In genomic region chr12:78767264-78767981, GRCh38 we compare ENCODE assay signal across 3 cellular contexts.
TF ChIP-seq lines count a peak whose summit lies in the region.

No MANE protein-coding gene starts in this region.

TF ChIP-seq in liver, 16 proteins besides CTCF, POLR2A, EP300 and RAD21:
- TF ChIP-seq JUND (IDR thresholded peaks at IDR 0.05), result peak in 1 of 2 donors; percentile 23
- TF ChIP-seq REST (IDR thresholded peaks at IDR 0.05), result peak; percentile 46
- peak; percentile 16 for TF ChIP-seq MAX (IDR thresholded peaks at IDR 0.05)
- peak; percentile 15 to 91 for TF ChIP-seq RXRA (IDR thresholded peaks at IDR 0.05)
- TF ChIP-seq ATF3 (IDR thresholded peaks at IDR 0.05), result no peak
- TF ChIP-seq HNF4A (conservative IDR thresholded peaks at IDR 0.05), result peak; percentile 38 to 87
- TF ChIP-seq ZBTB33 (IDR thresholded peaks at IDR 0.05), result no peak
- TF ChIP-seq SP1 (IDR thresholded peaks at IDR 0.05), result peak; percentile 32

TF ChIP-seq in HepG2, 621 proteins besides CTCF, POLR2A, EP300 and RAD21 (continues in another document):
- TF ChIP-seq ARID3A (IDR thresholded peaks at IDR 0.05; ENCODE audit: low read depth, low read length), result no peak
- TF ChIP-seq ZNF350 (CRISPR knock-in tag; IDR thresholded peaks at IDR 0.05; ENCODE audit: borderline replicate concordance, low read depth), result no peak
- TF ChIP-seq ELF1 (CRISPR knock-in tag; IDR thresholded peaks at IDR 0.05), result no peak
- no peak for TF ChIP-seq ZNF782 (CRISPR knock-in tag; IDR thresholded peaks at IDR 0.05; ENCODE audit: borderline replicate concordance)
- no peak for TF ChIP-seq ZNF83 (CRISPR knock-in tag; IDR thresholded peaks at IDR 0.05; ENCODE audit: borderline replicate concordance)
- TF ChIP-seq ATF1 (CRISPR knock-in tag; IDR thresholded peaks at IDR 0.05), result no peak
- TF ChIP-seq JUN (CRISPR knock-in tag; IDR thresholded peaks at IDR 0.05), result no peak
- TF ChIP-seq STAT5B (CRISPR knock-in tag; IDR thresholded peaks at IDR 0.05), result no peak
- TF ChIP-seq RERE (CRISPR knock-in tag; IDR thresholded peaks at IDR 0.05; ENCODE audit: low read depth), result no peak
- no peak for TF ChIP-seq RFX1 (IDR thresholded peaks at IDR 0.05)
- TF ChIP-seq MYPOP (CRISPR knock-in tag; IDR thresholded peaks at IDR 0.05), result no peak
- no peak for TF ChIP-seq MTA3 (CRISPR knock-in tag; IDR thresholded peaks at IDR 0.05)
- no peak for TF ChIP-seq HMGXB3 (CRISPR knock-in tag; IDR thresholded peaks at IDR 0.05; ENCODE audit: borderline replicate concordance)

TF ChIP-seq in endothelial cell of umbilical vein, 7 proteins besides CTCF, POLR2A, EP300 and RAD21:
- no peak for TF ChIP-seq MAX (IDR thresholded peaks at IDR 0.05; ENCODE audit: insufficient read depth, insufficient read length)
- no peak for TF ChIP-seq JUN (IDR thresholded peaks at IDR 0.05; ENCODE audit: borderline replicate concordance, insufficient read depth, insufficient read length, low read depth)
- TF ChIP-seq FOS (IDR thresholded peaks at IDR 0.05; ENCODE audit: borderline replicate concordance, insufficient read depth, low read length), result no peak
- no peak for TF ChIP-seq GATA2 (IDR thresholded peaks at IDR 0.05; ENCODE audit: insufficient read depth, insufficient read length, low read depth, low read length)
- TF ChIP-seq POLR2AphosphoS5 (IDR thresholded peaks at IDR 0.05; ENCODE audit: insufficient read depth, low read depth, low read length), result no peak
- TF ChIP-seq MYC (IDR thresholded peaks at IDR 0.05; ENCODE audit: low read depth, low read length), result no peak
